ENCODE assay signal across 16 cellular contexts in the genomic region with DNA sequence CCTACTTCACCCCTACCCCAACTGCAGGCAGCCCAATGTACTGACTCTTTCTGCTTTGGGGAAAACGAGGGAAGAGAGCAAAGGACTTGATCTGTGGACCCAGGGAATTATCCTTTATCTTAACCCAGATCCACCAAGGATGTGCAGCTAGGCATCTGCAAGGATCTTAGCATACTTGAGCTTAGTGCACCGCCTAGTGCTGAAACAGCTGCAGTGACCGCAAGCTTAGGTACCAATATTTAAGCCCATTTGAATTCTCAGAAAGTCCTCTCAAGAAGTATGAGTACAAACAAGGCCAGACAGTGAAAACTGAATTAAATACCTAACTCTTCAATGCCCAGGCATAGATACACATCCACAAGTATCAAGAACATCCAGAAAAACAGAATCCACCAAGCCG.
DNase-seq lines count a peak whose midpoint lies in the region; ATAC-seq and TF ChIP-seq lines count a peak whose summit lies in the region.
"Had no signal": no experiment of that assay in that cellular context is flagged by ENCODE, and none has a peak within 500 bp of the region (broad histone marks: within the 10 kb centered on the region; RNA-seq: fewer than 3 reads in every experiment).

No MANE protein-coding gene starts in this region.

- H3K27ac Mint-ChIP-seq in immature natural killer cell = no peak overlapping the region
- H3K27ac Mint-ChIP-seq: activated naive CD8-positive, alpha-beta T cell treated with anti-CD3 and anti-CD28 coated beads, Interleukin-2, amount 10 ng/mL, durations not matched to agents 7 days and 5 days; CD4-positive, CD25-positive, alpha-beta regulatory T cell had no signal

- no peaks in the 10 kb centered on the region for H3K27me3 Mint-ChIP-seq in immature natural killer cell (ENCODE audit: low read depth in 3 of 3)
- H3K27me3 Mint-ChIP-seq: activated naive CD8-positive, alpha-beta T cell treated with anti-CD3 and anti-CD28 coated beads, Interleukin-2, amount 10 ng/mL, durations not matched to agents 7 days and 5 days; CD4-positive, CD25-positive, alpha-beta regulatory T cell had no signal

- CTCF ChIA-PET in PC-3 (lab: Charles Lee) = no interaction called here

- H3K4me3 ChIP-seq in PC-3 (ENCODE audit: low read length) = no peak overlapping the region
- H3K4me3 ChIP-seq: SJCRH30 had no signal

- BruUV-seq in PC-3 (replicated peaks; lab: Mats Ljungman, UMichigan) = no TSS peak

- H3K4me1 Mint-ChIP-seq in immature natural killer cell = no peaks in the 10 kb centered on the region
- H3K4me1 Mint-ChIP-seq: activated naive CD8-positive, alpha-beta T cell treated with anti-CD3 and anti-CD28 coated beads, Interleukin-2, amount 10 ng/mL, durations not matched to agents 7 days and 5 days; CD4-positive, CD25-positive, alpha-beta regulatory T cell had no signal

- H3K27ac ChIP-seq in 22Rv1 = no peak overlapping the region
- no peak overlapping the region for H3K27ac ChIP-seq in PC-3 (ENCODE audit: low read length)
- H3K27ac ChIP-seq: SJCRH30 had no signal

- DNase-seq in HT1080 (ENCODE audit: low read depth) = peak; percentile 25
- peak; percentile 26 for DNase-seq in PC-3
- DNase-seq in erythroblast (lab: John Stamatoyannopoulos, UW) = no peak
- no peak for DNase-seq in left cardiac atrium
- no peak for DNase-seq in immature natural killer cell
- DNase-seq: activated CD4-positive, alpha-beta T cell treated with anti-CD3 and anti-CD28 coated beads, Interleukin-2, amount 50 U/mL, for 4 hours; activated naive CD8-positive, alpha-beta T cell treated with anti-CD3 and anti-CD28 coated beads, Interleukin-2, amount 10 ng/mL, durations not matched to agents 7 days and 5 days; CD4-positive, CD25-positive, alpha-beta regulatory T cell; KG1; left colon; nucleus accumbens; stimulated activated CD4-positive, alpha-beta T cell treated with anti-CD3 and anti-CD28 coated beads, Interleukin-4, amount 100 ng/mL, for 4 hours had no signal

- H3K9me3 Mint-ChIP-seq in immature natural killer cell = peaks cover 8 to 39% (median 12%) of the 10 kb centered on the region in 6 donors

- H3K4me2 ChIP-seq in PC-3 (ENCODE audit: low read length) = no peak overlapping the region

- no peaks in the 10 kb centered on the region for H4K20me1 ChIP-seq in PC-3 (ENCODE audit: low read length)

- TF ChIP-seq CTCF in 22Rv1 (IDR thresholded peaks at IDR 0.05) (peak; percentile 39), PC-3 (conservative IDR thresholded peaks at IDR 0.05; ENCODE audit: low read depth, low read length) (peak; percentile 46)

- ATAC-seq in PC-3 (no peak), esophagus mucosa (peak; percentile 45), left cardiac atrium (no peak)
- no peak for ATAC-seq in activated CD4-positive, CD25-positive, alpha-beta regulatory T cell treated with anti-CD3 and anti-CD28 coated beads, Interleukin-2, amount 50 U/mL, for 24 hours
- ATAC-seq: left colon had no signal

- no peak overlapping the region for H3K9ac ChIP-seq in PC-3 (ENCODE audit: low read length)

- no peaks in the 10 kb centered on the region for H3K9me2 ChIP-seq in PC-3 (replicated peaks; ENCODE audit: low read length)

- no peaks in the 10 kb centered on the region for H3K36me3 Mint-ChIP-seq in immature natural killer cell
- H3K36me3 Mint-ChIP-seq: activated naive CD8-positive, alpha-beta T cell treated with anti-CD3 and anti-CD28 coated beads, Interleukin-2, amount 10 ng/mL, durations not matched to agents 7 days and 5 days; CD4-positive, CD25-positive, alpha-beta regulatory T cell had no signal

- no peaks in the 10 kb centered on the region for H3K4me1 ChIP-seq in PC-3 (ENCODE audit: insufficient read depth, low read length)
- H3K4me1 ChIP-seq: SJCRH30 had no signal

- no peaks in the 10 kb centered on the region for H3K79me2 ChIP-seq in PC-3 (ENCODE audit: low read length)

- intact Hi-C loops in PC-3 (cut with micrococcal nuclease) (no loop called here), left cardiac atrium (cut with DNase I) (no loop called here)

- no peak overlapping the region for H3K4me3 Mint-ChIP-seq in immature natural killer cell
- H3K4me3 Mint-ChIP-seq: activated naive CD8-positive, alpha-beta T cell treated with anti-CD3 and anti-CD28 coated beads, Interleukin-2, amount 10 ng/mL, durations not matched to agents 7 days and 5 days; CD4-positive, CD25-positive, alpha-beta regulatory T cell had no signal

- H2AFZ ChIP-seq in PC-3 (ENCODE audit: low read length) = no peak overlapping the region

- no peak for TF ChIP-seq POLR2A in erythroblast (IDR thresholded peaks at IDR 0.05; ENCODE audit: low read length)

- no peaks in the 10 kb centered on the region for H3F3A ChIP-seq in PC-3 (ENCODE audit: low read length, unreplicated experiment)

- H3K36me3 ChIP-seq in PC-3 (ENCODE audit: low read depth, low read length) = no peaks in the 10 kb centered on the region
- H3K36me3 ChIP-seq: SJCRH30 had no signal

- peaks cover 21% of the 10 kb centered on the region for H3K9me3 ChIP-seq in PC-3 (ENCODE audit: low read length)
- H3K9me3 ChIP-seq: SJCRH30 had no signal

- POLR2A ChIA-PET in PC-3 (lab: Charles Lee; ENCODE audit: unreplicated experiment) = no interaction called here

- H3K27me3 ChIP-seq in PC-3 (ENCODE audit: low read length) = no peaks in the 10 kb centered on the region
- H3K27me3 ChIP-seq: SJCRH30 had no signal

Comparison
In these comparisons a context has a peak if more than half of its experiments do, and no peak if none do; other contexts are left out.
1. DNase-seq: peak in HT1080 (single experiment) and PC-3 (single experiment); none in erythroblast (0 of 2), left cardiac atrium (single experiment) and immature natural killer cell (0 of 3).